ENCODE assay signal across 18 cellular contexts in genomic region chr20:51237790-51238189, GRCh38.
"Had no signal": no experiment of that assay in that cellular context is flagged by ENCODE, and none has a peak within 500 bp of the region (broad histone marks: within the 10 kb centered on the region; RNA-seq: fewer than 3 reads in every experiment).

No MANE protein-coding gene starts in this region.

- H3K4me3 Mint-ChIP-seq: activated B cell treated with CpG ODN at 0.5 μM for 24 hours, endodermal cell, naive B cell had no signal

- H3K27ac Mint-ChIP-seq: activated B cell treated with CpG ODN at 0.5 μM for 24 hours, endodermal cell had no signal

- H3K27me3 ChIP-seq: neutrophil had no signal

- H3K4me1 ChIP-seq: gastroesophageal sphincter, SJSA1, transverse colon had no signal

- ATAC-seq: gastroesophageal sphincter had no signal

- H3K27ac ChIP-seq: gastroesophageal sphincter, neutrophil, SJSA1, skin epidermis, transverse colon had no signal

- H3K4me3 ChIP-seq: gastroesophageal sphincter, SJSA1, skin epidermis, transverse colon had no signal

- H3K4me1 Mint-ChIP-seq: activated B cell treated with CpG ODN at 0.5 μM for 24 hours, naive B cell had no signal

- DNase-seq: activated B cell treated with CpG ODN at 0.5 μM for 24 hours; activated CD4-positive, alpha-beta T cell treated with anti-CD3 and anti-CD28 coated beads for 48 hours; activated CD8-positive, alpha-beta memory T cell treated with anti-CD3 and anti-CD28 coated beads for 24 hours; activated naive CD4-positive, alpha-beta T cell treated with Interleukin-2 at 50 U/mL for 16 hours; activated T-cell treated with anti-CD3 and anti-CD28 coated beads for 4 hours; endodermal cell; midbrain; naive B cell; retina; stimulated activated CD4-positive, alpha-beta T cell treated with anti-CD3 and anti-CD28 coated beads, Interleukin-4, amount 100 ng/mL, for 4 hours; stimulated activated CD8-positive, alpha-beta memory T cell treated with anti-CD3 and anti-CD28 coated beads, Interleukin-4, amount 100 ng/mL, for 48 hours; stimulated activated naive CD4-positive, alpha-beta T cell treated with Interleukin-2 at 50 U/mL for 16 hours; T-helper 2 cell; transverse colon had no signal

- H3K36me3 ChIP-seq: gastroesophageal sphincter, neutrophil, SJSA1, transverse colon had no signal
